ENCODE assay signal across 2 cellular contexts in genomic region chr5:77957931-77958476, GRCh38.
TF ChIP-seq lines count a peak whose summit lies in the region.

No MANE protein-coding gene starts in this region.

TF ChIP-seq in endothelial cell of umbilical vein, 7 proteins besides CTCF, POLR2A, EP300 and RAD21 (continued from another document):
- no peak for TF ChIP-seq JUN (IDR thresholded peaks at IDR 0.05; ENCODE audit: borderline replicate concordance, insufficient read depth, insufficient read length, low read depth)

TF ChIP-seq in neural cell, 6 proteins besides CTCF, POLR2A, EP300 and RAD21 (continued from another document):
- no peak for TF ChIP-seq MXI1 (conservative IDR thresholded peaks at IDR 0.05; ENCODE audit: poor library complexity, severe bottlenecking)
